Comparison of ENCODE assay signal across 23 cellular contexts in the genomic region with DNA sequence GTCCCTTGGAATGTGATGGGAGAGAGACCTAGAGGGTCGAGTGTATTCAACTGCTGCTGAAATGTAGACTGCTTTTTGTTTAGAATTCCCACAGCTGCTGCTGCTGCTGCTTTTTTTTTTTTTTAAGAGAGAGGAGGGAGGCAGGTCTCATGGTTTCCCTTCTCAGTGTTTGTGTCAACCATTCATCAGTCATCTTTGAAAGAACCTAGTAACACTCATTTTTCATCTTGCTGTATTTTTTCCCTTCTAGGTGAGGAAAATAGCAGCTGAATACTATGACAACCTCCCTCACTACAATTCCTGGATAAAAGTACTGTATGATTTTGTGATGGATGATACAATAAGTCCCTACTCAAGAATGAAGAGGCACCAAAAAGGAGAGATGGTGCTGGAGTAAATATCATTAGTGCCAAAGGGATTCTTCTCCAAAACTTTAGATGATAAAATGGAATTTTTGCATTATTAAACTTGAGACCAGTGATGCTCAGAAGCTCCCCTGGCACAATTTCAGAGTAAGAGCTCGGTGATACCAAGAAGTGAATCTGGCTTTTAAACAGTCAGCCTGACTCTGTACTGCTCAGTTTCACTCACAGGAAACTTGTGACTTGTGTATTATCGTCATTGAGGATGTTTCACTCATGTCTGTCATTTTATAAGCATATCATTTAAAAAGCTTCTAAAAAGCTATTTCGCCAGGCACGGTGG. TPM values are rescaled to one million over a fixed set of nuclear protein-coding genes. Genes with fewer than 3 reads are reported as not detected.
DNase-seq lines count a peak whose midpoint lies in the region; ATAC-seq, FAIRE-seq and TF ChIP-seq lines count a peak whose summit lies in the region.
"Had no signal": no experiment of that assay in that cellular context is flagged by ENCODE, and none has a peak within 500 bp of the region (broad histone marks: within the 10 kb centered on the region; RNA-seq: fewer than 3 reads in every experiment).

No MANE protein-coding gene starts in this region.

- H3K4me3 ChIP-seq in Panc1 (ENCODE audit: low read depth in 2 of 2, low read length in 2 of 2): no peak overlapping the region
- H3K4me3 ChIP-seq in endothelial cell of umbilical vein (replicated peaks in 1 of 3; ENCODE audit: insufficient read depth in 1 of 3, low read depth in 1 of 3, low read length in 3 of 3): no peak overlapping the region
- H3K4me3 ChIP-seq: esophagus squamous epithelium, heart left ventricle had no signal

- H3K9me3 ChIP-seq in Panc1 (ENCODE audit: control insufficient read depth, insufficient read depth, low read depth, low read length): no peaks in the 10 kb centered on the region
- no peaks in the 10 kb centered on the region for H3K9me3 ChIP-seq in endothelial cell of umbilical vein (replicated peaks; ENCODE audit: control insufficient read depth, insufficient read depth, low read length)
- H3K9me3 ChIP-seq: esophagus squamous epithelium, neutrophil had no signal

- H3K4me1 ChIP-seq in Panc1 (ENCODE audit: control insufficient read depth, insufficient read depth, low read length) (no peaks in the 10 kb centered on the region), endothelial cell of umbilical vein (ENCODE audit: control insufficient read depth, extremely low read depth, insufficient read depth, low read length) (no peaks in the 10 kb centered on the region)

- peaks cover 37% of the 10 kb centered on the region for H3K79me2 ChIP-seq in endothelial cell of umbilical vein (ENCODE audit: control insufficient read depth, insufficient read depth, low read length)

- H3K36me3 ChIP-seq in Panc1 (ENCODE audit: control insufficient read depth, insufficient read depth, low read length): peaks cover 4% of the 10 kb centered on the region; the same call in 1 of the 2 replicates
- peaks cover 2 to 7% of the 10 kb centered on the region in 2 experiments for H3K36me3 ChIP-seq in endothelial cell of umbilical vein (ENCODE audit: control insufficient read depth in 2 of 2, extremely low read depth in 1 of 2, insufficient read depth in 2 of 2, low read length in 2 of 2)

- no peak overlapping the region for H3K4me2 ChIP-seq in endothelial cell of umbilical vein (ENCODE audit: insufficient read depth, low read length)

- intact Hi-C loops in Panc1 (cut with micrococcal nuclease; ENCODE audit: unreplicated experiment) (no loop called here), endothelial cell of umbilical vein (cut with micrococcal nuclease) (no loop called here)

- POLR2A ChIA-PET in Panc1 (lab: Charles Lee): no interaction called here
- POLR2A ChIA-PET in endothelial cell of umbilical vein (lab: Charles Lee): no interaction called here

- H3K27ac ChIP-seq in Panc1 (ENCODE audit: low read length) (no peak overlapping the region), endothelial cell of umbilical vein (ENCODE audit: insufficient read depth, low read depth, low read length) (no peak overlapping the region)
- H3K27ac ChIP-seq: esophagus squamous epithelium, heart left ventricle, neutrophil had no signal

- BruUV-seq in Panc1 (replicated peaks; lab: Mats Ljungman, UMichigan) (TSS peak; percentile 81), endothelial cell of umbilical vein (replicated peaks; lab: Mats Ljungman, UMichigan) (TSS peak; percentile 32)

- no peaks in the 10 kb centered on the region for H3K27me3 ChIP-seq in Panc1 (ENCODE audit: control insufficient read depth, insufficient read depth, low read length)
- no peaks in the 10 kb centered on the region for H3K27me3 ChIP-seq in endothelial cell of umbilical vein (ENCODE audit: control insufficient read depth in 2 of 2, insufficient read depth in 2 of 2, low read length in 2 of 2)
- H3K27me3 ChIP-seq: esophagus squamous epithelium, heart left ventricle, neutrophil had no signal

- H3K9ac ChIP-seq in endothelial cell of umbilical vein (replicated peaks; ENCODE audit: extremely low read depth, insufficient read depth, low read length): no peak overlapping the region

- DNase-seq in NCI-H2171 treated with DMSO at 0.1 percent for 48 hours (lab: John Stamatoyannopoulos, UW): peak; percentile 57
- no peak for DNase-seq in NCI-H2171 (lab: John Stamatoyannopoulos, UW)
- no peak for DNase-seq in Panc1 (ENCODE audit: low read depth, low spot score)
- DNase-seq in endothelial cell of umbilical vein (ENCODE audit: low read depth, low spot score): no peak
- no peak for DNase-seq in HCEC 1CT
- no peak for DNase-seq in GM03348 (ENCODE audit: low spot score)
- DNase-seq: 8988T; activated CD4-positive, alpha-beta T cell treated with anti-CD3 and anti-CD28 coated beads for 4 hours; activated gamma-delta T cell; C1 segment of cervical spinal cord; dermis blood vessel endothelial cell; DND-41; esophagus squamous epithelium; H9; NCI-H1092 treated with DMSO at 0.1 percent for 48 hours; stimulated activated CD4-positive, alpha-beta T cell treated with anti-CD3 and anti-CD28 coated beads, Interleukin-1b, Interleukin-23, amount 100 ng/mL, for 48 hours had no signal

- H4K20me1 ChIP-seq in endothelial cell of umbilical vein (replicated peaks; ENCODE audit: control insufficient read depth, extremely low read depth, insufficient read depth, low read length): no peaks in the 10 kb centered on the region

- H2AFZ ChIP-seq in endothelial cell of umbilical vein (ENCODE audit: low read depth, low read length): no peak overlapping the region

- H3K9me1 ChIP-seq in endothelial cell of umbilical vein (replicated peaks; ENCODE audit: control insufficient read depth, extremely low read depth, insufficient read depth, low read length): no peaks in the 10 kb centered on the region

- in situ Hi-C loops in Panc1 (cut with HindIII; ENCODE audit: low pct_unique_long_range_greater_than_20kb, low sequenced_read_pairs): no loop called here

- CTCF ChIA-PET in Panc1 (lab: Charles Lee) (no interaction called here), endothelial cell of umbilical vein (lab: Charles Lee) (interaction anchor here (0.7 to 1.4 kb wide), 3 partner anchors 9 to 64 kb away, joined by 3 to 4 read pairs (median 3); partner anchors contain the start of gene DEGS1)

- dilution Hi-C loops in endothelial cell of umbilical vein (cut with MboI; ENCODE audit: extremely low pct_ligation_motif_present, low sequenced_read_pairs): no loop called here

- ATAC-seq in GM18520 (IDR thresholded peaks at IDR 0.05; ENCODE audit: unreplicated experiment) (peak; percentile 38), Panc1 (no peak), HG02798 (IDR thresholded peaks at IDR 0.05; ENCODE audit: poor library complexity, unreplicated experiment) (no peak)
- ATAC-seq: heart left ventricle, Right ventricle myocardium inferior, sciatic nerve had no signal

- no peak for FAIRE-seq in endothelial cell of umbilical vein (lab: Jason Lieb, UNC)
- FAIRE-seq: islet of Langerhans had no signal

- TF ChIP-seq CTCF in Panc1 (IDR thresholded peaks at IDR 0.05): no peak
- no peak for TF ChIP-seq CTCF in endothelial cell of umbilical vein (IDR thresholded peaks at IDR 0.05; ENCODE audit: extremely low read depth in 1 of 2, insufficient read depth in 1 of 2, low read depth in 1 of 2, low read length in 2 of 2)

- TF ChIP-seq POLR2A in endothelial cell of umbilical vein (IDR thresholded peaks at IDR 0.05; ENCODE audit: low read depth, low read length): no peak

TF ChIP-seq in endothelial cell of umbilical vein, 7 proteins besides CTCF, POLR2A, EP300 and RAD21:
- TF ChIP-seq MYC (IDR thresholded peaks at IDR 0.05; ENCODE audit: low read depth, low read length): no peak
- no peak for TF ChIP-seq JUN (IDR thresholded peaks at IDR 0.05; ENCODE audit: borderline replicate concordance, insufficient read depth, insufficient read length, low read depth)
- no peak for TF ChIP-seq EZH2 (IDR thresholded peaks at IDR 0.05; ENCODE audit: borderline replicate concordance, low read depth, low read length, severe bottlenecking)
- no peak for TF ChIP-seq POLR2AphosphoS5 (IDR thresholded peaks at IDR 0.05; ENCODE audit: insufficient read depth, low read depth, low read length)
- TF ChIP-seq FOS (IDR thresholded peaks at IDR 0.05; ENCODE audit: borderline replicate concordance, insufficient read depth, low read length): no peak
- no peak for TF ChIP-seq GATA2 (IDR thresholded peaks at IDR 0.05; ENCODE audit: insufficient read depth, insufficient read length, low read depth, low read length)
- no peak for TF ChIP-seq MAX (IDR thresholded peaks at IDR 0.05; ENCODE audit: insufficient read depth, insufficient read length)

RNA-seq across cellular contexts. Expression of gene DEGS1, which starts 9.2 kb away (rescaled TPM):
- 82.8 TPM for total RNA-seq in Panc1 (2021; ENCODE audit: unreplicated experiment)
- 62.3 TPM for polyA plus RNA-seq in Panc1 (2012; ENCODE audit: insufficient read length)
- total RNA-seq in endothelial cell of umbilical vein: 85.8 and 87.0 TPM in 2 replicates
- polyA plus RNA-seq in endothelial cell of umbilical vein: 107 and 137 TPM in 2 replicates
- polyA plus RNA-seq in endothelial cell of umbilical vein (2011; cell fraction: cytosol; rRNA removed): 82.6 and 90.9 TPM in 2 replicates
- polyA plus RNA-seq in endothelial cell of umbilical vein (2011; cell fraction: nucleus; rRNA removed): 28.3 and 42.7 TPM in 2 replicates
- 72.0 and 88.4 TPM in 2 replicates for polyA plus RNA-seq in endothelial cell of umbilical vein (2012)
- polyA minus RNA-seq in endothelial cell of umbilical vein: 73.6 and 89.9 TPM in 2 replicates
- 40.4 TPM for polyA minus RNA-seq in endothelial cell of umbilical vein (2011; cell fraction: cytosol; rRNA and poly(A)+ RNA removed)
- 20.0 and 46.4 TPM in 2 replicates for polyA minus RNA-seq in endothelial cell of umbilical vein (2011; cell fraction: nucleus; rRNA and poly(A)+ RNA removed)
